7 cellular contexts compared by ENCODE assay signal in the genomic region with DNA sequence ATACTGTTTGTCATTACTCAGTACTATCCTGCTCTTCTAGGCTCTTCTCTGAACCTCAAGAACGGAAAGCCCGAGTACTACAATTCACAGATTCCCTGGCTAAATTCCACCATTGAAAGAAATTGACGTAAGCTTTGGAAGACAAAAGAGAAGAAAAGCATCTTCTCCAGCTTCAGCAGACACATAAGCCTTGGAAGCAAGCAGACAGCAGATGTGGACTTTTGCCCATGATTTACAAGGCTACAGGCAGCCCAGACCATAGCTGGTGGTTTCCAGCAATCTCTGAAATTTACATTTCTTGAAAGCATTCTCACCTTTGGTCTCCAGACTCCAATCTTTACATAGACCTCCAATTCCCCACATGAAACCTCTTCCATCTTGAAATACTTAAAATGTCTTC.
"Had no signal": no experiment of that assay in that cellular context is flagged by ENCODE, and none has a peak within 500 bp of the region (broad histone marks: within the 10 kb centered on the region; RNA-seq: fewer than 3 reads in every experiment).

No MANE protein-coding gene starts in this region.

- ATAC-seq: GM23338, HepG2 had no signal

- H3K4me3 Mint-ChIP-seq: GM23338, H9, IgD-negative memory B cell had no signal

- H3K27ac Mint-ChIP-seq: GM23338, H9, IgD-negative memory B cell had no signal

- H3K36me3 Mint-ChIP-seq: IgD-negative memory B cell had no signal

- DNase-seq: H9, HCEC 1CT, KBM-7 had no signal

- H3K27ac ChIP-seq: HL-60 had no signal

- H3K4me2 ChIP-seq: GM23338 had no signal

- H3K9me3 Mint-ChIP-seq: GM23338, H9 had no signal

- H2AFZ ChIP-seq: GM23338 had no signal

- H3K4me1 Mint-ChIP-seq: GM23338, H9, IgD-negative memory B cell had no signal

- H3K4me3 ChIP-seq: GM23338 had no signal
